In the genomic region with DNA sequence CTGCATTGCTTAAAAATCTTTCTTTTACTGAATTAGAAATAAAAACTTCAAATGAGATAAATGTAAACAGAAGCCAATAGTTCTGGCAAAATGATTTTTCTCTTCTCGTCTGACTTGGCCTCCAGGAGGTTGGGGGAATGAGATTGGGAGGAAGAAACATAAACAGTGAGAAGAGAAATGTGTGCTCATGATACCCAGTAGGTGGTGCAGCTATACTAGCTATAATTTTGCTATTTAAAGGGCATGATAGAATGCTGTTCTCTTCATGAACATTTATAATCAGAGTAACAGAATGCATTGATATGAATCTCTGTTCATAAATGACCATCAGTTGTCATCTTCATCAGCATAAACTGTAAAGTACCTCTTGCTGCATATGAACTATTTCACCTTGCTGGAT, we compare ENCODE assay signal across 17 cellular contexts.
DNase-seq lines count a peak whose midpoint lies in the region; TF ChIP-seq lines count a peak whose summit lies in the region.
"Had no signal": no experiment of that assay in that cellular context is flagged by ENCODE, and none has a peak within 500 bp of the region (broad histone marks: within the 10 kb centered on the region; RNA-seq: fewer than 3 reads in every experiment).

No MANE protein-coding gene starts in this region.

- TF ChIP-seq EP300 in stomach (IDR thresholded peaks at IDR 0.05): no peak

- no peak overlapping the region for H3K4me3 ChIP-seq in fibroblast of mammary gland (ENCODE audit: control insufficient read depth, low read depth, low read length)
- H3K4me3 ChIP-seq in stomach: no peak overlapping the region
- H3K4me3 ChIP-seq: BLaER1, gastrocnemius medialis, SK-N-MC had no signal

- no peak overlapping the region for H3K27ac ChIP-seq in C4-2B
- no peak overlapping the region for H3K27ac ChIP-seq in stomach
- H3K27ac ChIP-seq: BLaER1, gastrocnemius medialis, SK-N-MC had no signal

- no peaks in the 10 kb centered on the region for H3K36me3 ChIP-seq in stomach
- H3K36me3 ChIP-seq: BLaER1, gastrocnemius medialis had no signal

- no peaks in the 10 kb centered on the region for H3K27me3 ChIP-seq in stomach
- H3K27me3 ChIP-seq: BLaER1, gastrocnemius medialis had no signal

- no peak for TF ChIP-seq POLR2A in stomach (IDR thresholded peaks at IDR 0.05)

- 3 to 21% (median 10%) methylated on average over 1 of the region's 1 CpG for WGBS in stomach, 5 donors

- DNase-seq in HCEC 1CT (peak; percentile 47), OCI-M1 (lab: John Stamatoyannopoulos, UW) (peak; percentile 32), fibroblast of mammary gland (ENCODE audit: low read depth) (peak; percentile 2), stomach (no peak), posterior cingulate gyrus (no peak)
- no peak for DNase-seq in activated naive CD4-positive, alpha-beta T cell treated with anti-CD3 and anti-CD28 coated beads, Interleukin-2, amount 50 U/mL, for 16 hours
- DNase-seq: activated CD4-positive, alpha-beta memory T cell treated with anti-CD3 and anti-CD28 coated beads for 36 hours; activated T-cell treated with anti-CD3 and anti-CD28 coated beads, Interleukin-2, amount 50 U/mL, for 72 hours; gastrocnemius medialis; NCI-H1930; nephron progenitor cell; retina; stimulated activated CD4-positive, alpha-beta T cell treated with anti-CD3 and anti-CD28 coated beads, Interleukin-1b, Interleukin-23, amount 100 ng/mL, for 48 hours; substantia nigra had no signal

- TF ChIP-seq CTCF in C4-2B (conservative IDR thresholded peaks at IDR 0.05) (peak; percentile 27), fibroblast of mammary gland (conservative IDR thresholded peaks at IDR 0.05; ENCODE audit: control insufficient read depth, insufficient read depth, low read depth, low read length) (no peak), stomach (IDR thresholded peaks at IDR 0.05) (no peak)

- intact Hi-C loops in stomach (cut with DNase I; ENCODE audit: low total_unique reads): no loop called here
- intact Hi-C loops in posterior cingulate gyrus (cut with DNase I): no loop called here

- no peaks in the 10 kb centered on the region for H3K4me1 ChIP-seq in stomach
- H3K4me1 ChIP-seq: BLaER1, gastrocnemius medialis had no signal

- no peaks in the 10 kb centered on the region for H3K9me3 ChIP-seq in stomach
- H3K9me3 ChIP-seq: BLaER1, gastrocnemius medialis had no signal

Comparison
In these comparisons a context has a peak if more than half of its experiments do, and no peak if none do; other contexts are left out.
1. DNase-seq: peak in HCEC 1CT (single experiment), OCI-M1 (single experiment) and fibroblast of mammary gland (single experiment); none in stomach (single experiment), activated naive CD4-positive, alpha-beta T cell treated with anti-CD3 and anti-CD28 coated beads, Interleukin-2, amount 50 U/mL, for 16 hours (single experiment) and posterior cingulate gyrus (0 of 10).